11 cellular contexts compared by ENCODE assay signal in genomic region chr22:40325315-40325714, GRCh38. TPM values are rescaled to one million over a fixed set of nuclear protein-coding genes. Genes with fewer than 3 reads are reported as not detected.
DNase-seq lines count a peak whose midpoint lies in the region; ATAC-seq and TF ChIP-seq lines count a peak whose summit lies in the region.
"Had no signal": no experiment of that assay in that cellular context is flagged by ENCODE, and none has a peak within 500 bp of the region (broad histone marks: within the 10 kb centered on the region; RNA-seq: fewer than 3 reads in every experiment).

No MANE protein-coding gene starts in this region.

- peaks cover 27 to 91% (median 47%) of the 10 kb centered on the region in 4 donors for H3K4me1 Mint-ChIP-seq in CD4-positive, CD25-positive, alpha-beta regulatory T cell
- H3K4me1 Mint-ChIP-seq in activated naive CD4-positive, alpha-beta T cell treated with anti-CD3 and anti-CD28 coated beads for 36 hours (ENCODE audit: low read depth), result peaks cover 80% of the 10 kb centered on the region

- peaks cover 59% of the 10 kb centered on the region for H3K4me1 ChIP-seq in CD4-positive, CD25-positive, alpha-beta regulatory T cell (ENCODE audit: control insufficient read depth, insufficient read depth, low read length, poor library complexity, severe bottlenecking)
- H3K4me1 ChIP-seq in ascending aorta (no peaks in the 10 kb centered on the region), prostate gland (replicated peaks) (peaks cover 7% of the 10 kb centered on the region)
- H3K4me1 ChIP-seq: testis had no signal

- peak overlapping the region; percentile 70 for H3K4me3 ChIP-seq in CD4-positive, CD25-positive, alpha-beta regulatory T cell (ENCODE audit: low read depth, low read length)
- H3K4me3 ChIP-seq in ascending aorta, result no peak overlapping the region
- no peak overlapping the region for H3K4me3 ChIP-seq in prostate gland
- H3K4me3 ChIP-seq: testis had no signal

- CTCF ChIA-PET in activated naive CD4-positive, alpha-beta T cell treated with anti-CD3 and anti-CD28 coated beads for 36 hours (lab: Charles Lee), result interaction anchor here (0.6 to 2.6 kb wide), 4 partner anchors 20 to 117 kb away, joined by 3 to 10 read pairs (median 6); partner anchors contain the start of gene ADSL

- peak in 2 of 3 donors; percentile 7 to 34 for DNase-seq in CD4-positive, CD25-positive, alpha-beta regulatory T cell
- DNase-seq in activated CD4-positive, alpha-beta T cell treated with anti-CD3 and anti-CD28 coated beads for 1 hour, result peak; percentile 31
- DNase-seq in activated naive CD4-positive, alpha-beta T cell treated with anti-CD3 and anti-CD28 coated beads for 36 hours, result peak; percentile 81
- DNase-seq in stimulated activated CD4-positive, alpha-beta T cell treated with anti-CD3 and anti-CD28 coated beads, Interleukin-15, amount 100 ng/mL, for 24 hours, result peak; percentile 78
- DNase-seq in ascending aorta (ENCODE audit: low spot score in 2 of 2), result no peak
- DNase-seq in prostate gland (ENCODE audit: low spot score), result no peak
- DNase-seq in amniotic stem cell (lab: John Stamatoyannopoulos, UW), result no peak
- DNase-seq: HCEC 1CT, nephron progenitor cell, testis had no signal

- TF ChIP-seq CTCF in ascending aorta (IDR thresholded peaks at IDR 0.05) (no peak), prostate gland (IDR thresholded peaks at IDR 0.05) (no peak)

- peak overlapping the region; percentile 82 for H3K27ac ChIP-seq in CD4-positive, CD25-positive, alpha-beta regulatory T cell (ENCODE audit: insufficient read depth, low read length, poor library complexity, severe bottlenecking)
- H3K27ac ChIP-seq in ascending aorta (no peak overlapping the region), prostate gland (peak overlapping the region in 1 of 2 donors; percentile 83)
- H3K27ac ChIP-seq: testis had no signal

- H3K36me3 Mint-ChIP-seq in CD4-positive, CD25-positive, alpha-beta regulatory T cell, result peaks cover 46% of the 10 kb centered on the region
- peaks cover 19% of the 10 kb centered on the region for H3K36me3 Mint-ChIP-seq in activated naive CD4-positive, alpha-beta T cell treated with anti-CD3 and anti-CD28 coated beads for 36 hours (ENCODE audit: low read depth)

- H3K27ac Mint-ChIP-seq in CD4-positive, CD25-positive, alpha-beta regulatory T cell, result peak overlapping the region; percentile 92 to 97 (median 94)
- peak overlapping the region; percentile 90 for H3K27ac Mint-ChIP-seq in activated naive CD4-positive, alpha-beta T cell treated with anti-CD3 and anti-CD28 coated beads for 36 hours

- ATAC-seq in CD4-positive, CD25-positive, alpha-beta regulatory T cell (ENCODE audit: low read depth in 2 of 2), result peak; percentile 46 to 59
- no peak for ATAC-seq in GM18498 (IDR thresholded peaks at IDR 0.05; ENCODE audit: unreplicated experiment)

- no peaks in the 10 kb centered on the region for H3K9me3 ChIP-seq in CD4-positive, CD25-positive, alpha-beta regulatory T cell (ENCODE audit: control insufficient read depth in 2 of 2, low read length in 2 of 2)
- no peaks in the 10 kb centered on the region for H3K9me3 ChIP-seq in ascending aorta
- no peaks in the 10 kb centered on the region for H3K9me3 ChIP-seq in prostate gland
- H3K9me3 ChIP-seq: testis had no signal

- peaks cover 0 to 2% (median 0%) of the 10 kb centered on the region in 7 donors for H3K9me3 Mint-ChIP-seq in CD4-positive, CD25-positive, alpha-beta regulatory T cell
- no peaks in the 10 kb centered on the region for H3K9me3 Mint-ChIP-seq in activated naive CD4-positive, alpha-beta T cell treated with anti-CD3 and anti-CD28 coated beads for 36 hours
- H3K9me3 Mint-ChIP-seq: nephron progenitor cell had no signal

- intact Hi-C loops in activated naive CD4-positive, alpha-beta T cell treated with anti-CD3 and anti-CD28 coated beads for 36 hours (cut with micrococcal nuclease), result loop anchor here (1.0 to 5.0 kb wide), 5 partner anchors 8 to 268 kb away; partner anchors contain the start of genes ADSL and TNRC6B
- intact Hi-C loops in ascending aorta (cut with DNase I), result no loop called here
- intact Hi-C loops in prostate gland (cut with DNase I), result no loop called here

- no peak for TF ChIP-seq POLR2A in prostate gland (IDR thresholded peaks at IDR 0.05)

- no peaks in the 10 kb centered on the region for H3K27me3 Mint-ChIP-seq in CD4-positive, CD25-positive, alpha-beta regulatory T cell
- H3K27me3 Mint-ChIP-seq in activated naive CD4-positive, alpha-beta T cell treated with anti-CD3 and anti-CD28 coated beads for 36 hours (ENCODE audit: low read depth), result no peaks in the 10 kb centered on the region

- H3K27me3 ChIP-seq in CD4-positive, CD25-positive, alpha-beta regulatory T cell (ENCODE audit: control insufficient read depth, insufficient read depth, low read length), result no peaks in the 10 kb centered on the region
- H3K27me3 ChIP-seq in ascending aorta, result no peaks in the 10 kb centered on the region
- H3K27me3 ChIP-seq in prostate gland (replicated peaks; ENCODE audit: insufficient read depth), result no peaks in the 10 kb centered on the region
- H3K27me3 ChIP-seq: testis had no signal

- H3K4me3 Mint-ChIP-seq in CD4-positive, CD25-positive, alpha-beta regulatory T cell, result peak overlapping the region; percentile 48 to 87 (median 70)
- peak overlapping the region; percentile 72 for H3K4me3 Mint-ChIP-seq in activated naive CD4-positive, alpha-beta T cell treated with anti-CD3 and anti-CD28 coated beads for 36 hours
- H3K4me3 Mint-ChIP-seq: nephron progenitor cell had no signal

- peaks cover 34% of the 10 kb centered on the region for H3K36me3 ChIP-seq in CD4-positive, CD25-positive, alpha-beta regulatory T cell (ENCODE audit: control insufficient read depth, insufficient read depth, low read length)
- H3K36me3 ChIP-seq in ascending aorta (peaks cover 44 to 49% of the 10 kb centered on the region in 2 donors), prostate gland (peaks cover 0 to 4% of the 10 kb centered on the region in 2 donors)

- WGBS in prostate gland, result 92% methylated on average over 6 of the region's 6 CpGs

RNA-seq across cellular contexts. Expression of gene ADSL, which starts 21.0 kb away (rescaled TPM):
- total RNA-seq in CD4-positive, CD25-positive, alpha-beta regulatory T cell, result 66.5 TPM
- 100 to 1,000 TPM; 122 to 134 (median 130) TPM for polyA plus RNA-seq in CD4-positive, CD25-positive, alpha-beta regulatory T cell
- total RNA-seq in activated naive CD4-positive, alpha-beta T cell treated with anti-CD3 and anti-CD28 coated beads for 36 hours, result 100 to 1,000 TPM; 125 to 129 TPM
- 31.3 TPM for total RNA-seq in ascending aorta
- total RNA-seq in prostate gland, result 10 to 100 TPM; 63.9 to 64.5 TPM

RNA-seq across cellular contexts. Expression of gene SGSM3, which starts 45.1 kb away (rescaled TPM):
- 83.3 TPM for total RNA-seq in CD4-positive, CD25-positive, alpha-beta regulatory T cell
- polyA plus RNA-seq in CD4-positive, CD25-positive, alpha-beta regulatory T cell, result 10 to 100 TPM; 26.8 to 35.6 (median 31.1) TPM
- 10 to 100 TPM; 65.7 to 66.4 TPM for total RNA-seq in activated naive CD4-positive, alpha-beta T cell treated with anti-CD3 and anti-CD28 coated beads for 36 hours
- total RNA-seq in ascending aorta (101 TPM), prostate gland (100 to 1,000 TPM; 148 to 155 TPM)

Comparison
In these comparisons a context has a peak if more than half of its experiments do, and no peak if none do; other contexts are left out.
1. DNase-seq: peak in CD4-positive, CD25-positive, alpha-beta regulatory T cell (2 of 3), activated CD4-positive, alpha-beta T cell treated with anti-CD3 and anti-CD28 coated beads for 1 hour (single experiment), activated naive CD4-positive, alpha-beta T cell treated with anti-CD3 and anti-CD28 coated beads for 36 hours (single experiment) and stimulated activated CD4-positive, alpha-beta T cell treated with anti-CD3 and anti-CD28 coated beads, Interleukin-15, amount 100 ng/mL, for 24 hours (single experiment); none in ascending aorta (0 of 2), prostate gland (single experiment) and amniotic stem cell (single experiment).